Comparison of ENCODE assay signal across 10 cellular contexts in the genomic region with DNA sequence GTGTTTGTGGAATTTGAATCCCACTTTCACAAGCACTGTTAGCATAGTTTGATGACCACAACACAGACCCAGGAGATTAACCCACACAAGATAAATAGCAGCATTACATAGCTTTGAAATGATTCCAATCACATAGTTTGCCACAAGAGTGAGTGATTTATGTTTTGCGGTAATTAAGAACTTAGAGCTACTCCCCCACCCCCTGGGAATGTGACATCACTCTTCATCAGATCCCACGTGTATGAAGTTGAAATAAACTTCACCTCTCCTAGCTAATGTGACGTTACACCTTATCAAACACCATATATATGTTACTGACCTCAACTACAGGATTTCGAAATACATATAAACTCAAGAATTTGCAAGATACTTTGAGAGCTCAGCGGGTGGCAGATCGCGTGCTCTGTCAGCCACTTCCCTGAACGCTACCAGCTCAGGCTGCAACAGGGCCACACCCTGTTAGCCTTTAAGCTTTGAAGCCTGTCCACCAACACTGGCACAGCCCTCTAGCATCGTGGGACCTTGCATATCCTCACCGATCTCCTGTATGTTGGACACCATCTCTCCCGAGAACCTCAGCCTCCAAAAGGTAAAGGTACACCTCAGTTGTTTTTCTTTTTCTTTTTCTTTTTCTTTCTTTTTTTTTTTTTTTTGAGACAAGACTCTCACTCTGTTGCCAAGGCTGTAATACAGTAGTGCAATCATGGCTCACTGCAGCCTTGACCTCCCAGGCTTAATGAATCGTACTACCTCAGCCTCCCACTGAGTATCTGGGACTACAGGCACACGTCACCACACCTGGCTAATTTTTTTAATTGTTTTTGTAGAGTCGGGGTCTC. TPM values are rescaled to one million over a fixed set of nuclear protein-coding genes. Genes with fewer than 3 reads are reported as not detected.
DNase-seq lines count a peak whose midpoint lies in the region; ATAC-seq, FAIRE-seq and TF ChIP-seq lines count a peak whose summit lies in the region.
"Had no signal": no experiment of that assay in that cellular context is flagged by ENCODE, and none has a peak within 500 bp of the region (broad histone marks: within the 10 kb centered on the region; RNA-seq: fewer than 3 reads in every experiment).

No MANE protein-coding gene starts in this region.

- H3K27me3 Mint-ChIP-seq in T-helper 2 cell treated with Interferon-gamma antibody and Interleukin-4, amounts not matched to agents 5 μg/mL and 100 μg/mL, for 36 hours (ENCODE audit: low read depth), result peaks cover 18% of the 10 kb centered on the region
- peaks cover 2% of the 10 kb centered on the region for H3K27me3 Mint-ChIP-seq in endothelial cell (ENCODE audit: unreplicated experiment)

- no peak for ATAC-seq in HG03354 (IDR thresholded peaks at IDR 0.05; ENCODE audit: poor library complexity, severe bottlenecking, unreplicated experiment)
- no peak for ATAC-seq in HG03460 (IDR thresholded peaks at IDR 0.05; ENCODE audit: unreplicated experiment)
- ATAC-seq: heart left ventricle had no signal

- H3K27me3 ChIP-seq in HL-60 (ENCODE audit: insufficient read depth, poor library complexity, severe bottlenecking) (no peaks in the 10 kb centered on the region), hepatocyte (no peaks in the 10 kb centered on the region)
- H3K27me3 ChIP-seq: heart left ventricle had no signal

- TF ChIP-seq CTCF in HL-60 (IDR thresholded peaks at IDR 0.05; ENCODE audit: insufficient read depth, low read length), result no peak
- no peak for TF ChIP-seq CTCF in hepatocyte (IDR thresholded peaks at IDR 0.05; ENCODE audit: poor library complexity)
- TF ChIP-seq CTCF in endothelial cell (IDR thresholded peaks at IDR 0.05; ENCODE audit: unreplicated experiment), result no peak

- H3K4me3 ChIP-seq in HL-60 (replicated peaks; ENCODE audit: insufficient read depth, low read length), result peak overlapping the region; percentile 11; the same call in 1 of the 2 replicates
- H3K4me3 ChIP-seq in hepatocyte, result no peak overlapping the region

- peaks cover 33% of the 10 kb centered on the region for H3K4me1 Mint-ChIP-seq in T-helper 2 cell treated with Interferon-gamma antibody and Interleukin-4, amounts not matched to agents 5 μg/mL and 100 μg/mL, for 36 hours (ENCODE audit: low read depth)
- peaks cover 7% of the 10 kb centered on the region for H3K4me1 Mint-ChIP-seq in endothelial cell (ENCODE audit: unreplicated experiment)

- H3K4me1 ChIP-seq in hepatocyte (ENCODE audit: insufficient read depth), result peaks cover 5% of the 10 kb centered on the region

- no peak overlapping the region for H2AFZ ChIP-seq in hepatocyte

- H3K4me2 ChIP-seq in hepatocyte, result peak overlapping the region; percentile 87

- H3K79me2 ChIP-seq in hepatocyte, result peaks cover 21% of the 10 kb centered on the region

- no peaks in the 10 kb centered on the region for H4K20me1 ChIP-seq in hepatocyte (ENCODE audit: insufficient read depth, poor library complexity, severe bottlenecking)

- H3K36me3 ChIP-seq in hepatocyte (replicated peaks; ENCODE audit: insufficient read depth, low read depth), result no peaks in the 10 kb centered on the region
- H3K36me3 ChIP-seq: HAP-1, heart left ventricle had no signal

- peak overlapping the region; percentile 70 for H3K4me3 Mint-ChIP-seq in T-helper 2 cell treated with Interferon-gamma antibody and Interleukin-4, amounts not matched to agents 5 μg/mL and 100 μg/mL, for 36 hours
- no peak overlapping the region for H3K4me3 Mint-ChIP-seq in endothelial cell (ENCODE audit: unreplicated experiment)

- H3K36me3 Mint-ChIP-seq in T-helper 2 cell treated with Interferon-gamma antibody and Interleukin-4, amounts not matched to agents 5 μg/mL and 100 μg/mL, for 36 hours (ENCODE audit: low read depth), result no peaks in the 10 kb centered on the region
- peaks cover 5% of the 10 kb centered on the region for H3K36me3 Mint-ChIP-seq in endothelial cell (ENCODE audit: low read depth, unreplicated experiment)

- 41% methylated on average over 14 of the region's 14 CpGs for WGBS in hepatocyte (ENCODE audit: low lambda C conversion rate, missing lambda C conversion rate)

- peak overlapping the region; percentile 66 for H3K27ac ChIP-seq in HL-60 (replicated peaks)
- peak overlapping the region; percentile 94 for H3K27ac ChIP-seq in hepatocyte

- H3K27ac Mint-ChIP-seq in T-helper 2 cell treated with Interferon-gamma antibody and Interleukin-4, amounts not matched to agents 5 μg/mL and 100 μg/mL, for 36 hours, result peak overlapping the region; percentile 84
- no peak overlapping the region for H3K27ac Mint-ChIP-seq in endothelial cell (ENCODE audit: unreplicated experiment)

- H3K9me3 Mint-ChIP-seq in T-helper 2 cell treated with Interferon-gamma antibody and Interleukin-4, amounts not matched to agents 5 μg/mL and 100 μg/mL, for 36 hours, result no peaks in the 10 kb centered on the region
- H3K9me3 Mint-ChIP-seq in endothelial cell (ENCODE audit: unreplicated experiment), result no peaks in the 10 kb centered on the region

- no peaks in the 10 kb centered on the region for H3K9me2 ChIP-seq in hepatocyte (replicated peaks; ENCODE audit: insufficient read depth)

- DNase-seq in AG20443 (ENCODE audit: low spot score) (peak; percentile 41), HL-60 (ENCODE audit: low read depth in 1 of 2, low spot score in 1 of 2) (peak; percentile 77 to 87), hepatocyte (ENCODE audit: low spot score) (peak; percentile 66), urothelium cell line (ENCODE audit: low spot score) (peak; percentile 67), endothelial cell (ENCODE audit: low spot score) (no peak)
- no peak for DNase-seq in T-helper 2 cell treated with Interferon-gamma antibody and Interleukin-4, amounts not matched to agents 5 μg/mL and 100 μg/mL, for 36 hours (ENCODE audit: low spot score)

- peak; percentile 67 for FAIRE-seq in urothelium cell line (lab: Jason Lieb, UNC)

- no peaks in the 10 kb centered on the region for H3K9me3 ChIP-seq in hepatocyte (ENCODE audit: low read depth)
- H3K9me3 ChIP-seq: HAP-1, heart left ventricle had no signal

RNA-seq across cellular contexts. Expression of a gene that starts 1.8 kb away (rescaled TPM):
- 16.8 and 18.3 TPM in 2 replicates for total RNA-seq in hepatocyte
- 7.6 and 9.0 TPM in 2 replicates for polyA plus RNA-seq in hepatocyte
- total RNA-seq in endothelial cell (ENCODE audit: unreplicated experiment), result 48.9 TPM

Comparison
In these comparisons a context has a peak if more than half of its experiments do, and no peak if none do; other contexts are left out.
1. DNase-seq: peak in AG20443 (single experiment), HL-60 (2 of 2), hepatocyte (single experiment) and urothelium cell line (single experiment); none in T-helper 2 cell treated with Interferon-gamma antibody and Interleukin-4, amounts not matched to agents 5 μg/mL and 100 μg/mL, for 36 hours (single experiment) and endothelial cell (single experiment).